In the genomic region with DNA sequence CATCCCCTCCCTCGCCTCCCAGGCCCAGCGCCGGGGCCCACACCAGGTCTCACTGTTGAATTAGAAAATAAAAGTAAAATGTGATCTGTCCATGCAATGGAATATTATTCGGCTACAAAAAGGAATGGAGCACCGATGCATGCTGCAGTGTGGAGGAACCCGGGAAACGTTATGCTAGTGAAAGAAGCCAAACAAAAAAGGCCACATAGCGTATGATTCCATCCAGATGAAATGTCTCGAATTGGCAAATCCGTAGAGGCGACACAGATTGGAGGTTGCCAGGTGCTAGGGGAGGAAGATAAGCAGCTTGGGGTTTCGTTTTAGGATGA, we compare ENCODE assay signal across 10 cellular contexts. TPM values are rescaled to one million over a fixed set of nuclear protein-coding genes. Genes with fewer than 3 reads are reported as not detected.
DNase-seq lines count a peak whose midpoint lies in the region; ATAC-seq, FAIRE-seq and TF ChIP-seq lines count a peak whose summit lies in the region.
"Had no signal": no experiment of that assay in that cellular context is flagged by ENCODE, and none has a peak within 500 bp of the region (broad histone marks: within the 10 kb centered on the region; RNA-seq: fewer than 3 reads in every experiment).

No MANE protein-coding gene starts in this region.

- ATAC-seq in K562 (no peak), upper lobe of left lung (ENCODE audit: low FRiP score in 2 of 2) (no peak)

- H3K9me3 ChIP-seq in K562 (replicated peaks; ENCODE audit: control insufficient read depth, insufficient read depth, low read depth, low read length), result no peaks in the 10 kb centered on the region
- no peaks in the 10 kb centered on the region for H3K9me3 ChIP-seq in upper lobe of left lung

- peaks cover 56% of the 10 kb centered on the region for H3K27me3 Mint-ChIP-seq in activated naive CD4-positive, alpha-beta T cell treated with anti-CD3 and anti-CD28 coated beads, Interleukin-2, amount 10 ng/mL, durations not matched to agents 7 days and 5 days
- H3K27me3 Mint-ChIP-seq in mesothelial cell of epicardium (ENCODE audit: low read depth), result no peaks in the 10 kb centered on the region

- H3K4me3 ChIP-seq in K562 (no peak overlapping the region), upper lobe of left lung (peak overlapping the region in 3 of 4 donors; percentile 60 to 70 (median 67))

- DNase-seq in activated naive CD4-positive, alpha-beta T cell treated with anti-CD3 and anti-CD28 coated beads, Interleukin-2, amount 10 ng/mL, durations not matched to agents 7 days and 5 days, result no peak
- no peak for DNase-seq in activated naive CD4-positive, alpha-beta T cell treated with Interleukin-2 at 50 U/mL for 16 hours
- DNase-seq in K562 (ENCODE audit: extremely low read depth in 1 of 4, low spot score in 3 of 4) (no peak), mesothelial cell of epicardium (ENCODE audit: low spot score in 2 of 2, unreplicated experiment in 2 of 2) (no peak), upper lobe of left lung (peak in 1 of 2 donors; percentile 61), NCI-H2081 treated with DMSO at 0.1 percent for 48 hours (lab: John Stamatoyannopoulos, UW) (no peak), NCI-H446 (lab: John Stamatoyannopoulos, UW) (no peak), cerebellar nuclear complex (lab: John Stamatoyannopoulos, UW) (no peak)
- DNase-seq: DMS 273 treated with DMSO at 0.1 percent for 48 hours had no signal

- H3K27ac ChIP-seq in K562 (ENCODE audit: extremely low read depth, low read depth, low read length) (no peak overlapping the region), upper lobe of left lung (peak overlapping the region; percentile 78 to 91 (median 89))

- H3K9ac ChIP-seq in K562 (ENCODE audit: insufficient read depth in 1 of 2, low read depth in 2 of 2, low read length in 2 of 2), result peak overlapping the region in 1 of 2 experiments; percentile 88; a peak in 1 of 4 replicates

- TF ChIP-seq RAD21 in K562 (CRISPR knock-in tag; conservative IDR thresholded peaks at IDR 0.05 in 1 of 2, IDR thresholded peaks at IDR 0.05 in 1 of 2), result no peak

- H3K9me3 Mint-ChIP-seq in activated naive CD4-positive, alpha-beta T cell treated with anti-CD3 and anti-CD28 coated beads, Interleukin-2, amount 10 ng/mL, durations not matched to agents 7 days and 5 days, result no peaks in the 10 kb centered on the region
- H3K9me3 Mint-ChIP-seq in mesothelial cell of epicardium, result no peaks in the 10 kb centered on the region

- peaks cover 35% of the 10 kb centered on the region for H3K4me1 Mint-ChIP-seq in activated naive CD4-positive, alpha-beta T cell treated with anti-CD3 and anti-CD28 coated beads, Interleukin-2, amount 10 ng/mL, durations not matched to agents 7 days and 5 days
- peaks cover 30% of the 10 kb centered on the region for H3K4me1 Mint-ChIP-seq in mesothelial cell of epicardium

- no peaks in the 10 kb centered on the region for H3K9me1 ChIP-seq in K562 (ENCODE audit: control insufficient read depth, insufficient read depth, low read length)

- 64% methylated on average over 12 of the region's 12 CpGs for WGBS in K562 (ENCODE audit: insufficient coverage, low coverage, missing lambda C conversion rate)
- WGBS in upper lobe of left lung, 2 donors, result 90 to 93% methylated on average over 12 of the region's 12 CpGs

- H4K20me1 ChIP-seq in K562 (replicated peaks; ENCODE audit: control insufficient read depth, insufficient read depth, low read length), result no peaks in the 10 kb centered on the region

- POLR2A ChIA-PET in K562 (lab: Yijun Ruan, JAX), result interaction anchor here (0.6 kb wide), 2 partner anchors 11 to 29 kb away, joined by 3 read pairs; no protein-coding TSS in a partner anchor

- CTCF ChIA-PET in activated naive CD4-positive, alpha-beta T cell treated with anti-CD3 and anti-CD28 coated beads, Interleukin-2, amount 10 ng/mL, durations not matched to agents 7 days and 5 days (lab: Charles Lee), result no interaction called here
- CTCF ChIA-PET in K562 (lab: Yijun Ruan, JAX; ENCODE audit: low intra/inter-chr PET ratio), result no interaction called here

- H3K4me2 ChIP-seq in K562 (ENCODE audit: insufficient read depth, low read length), result peak overlapping the region; percentile 72; the same call in 1 of the 2 replicates

- FAIRE-seq in K562 (lab: Jason Lieb, UNC), result no peak
- FAIRE-seq: TTC549 had no signal

- H3K36me3 Mint-ChIP-seq in activated naive CD4-positive, alpha-beta T cell treated with anti-CD3 and anti-CD28 coated beads, Interleukin-2, amount 10 ng/mL, durations not matched to agents 7 days and 5 days, result peaks cover 12% of the 10 kb centered on the region
- peaks cover 7% of the 10 kb centered on the region for H3K36me3 Mint-ChIP-seq in mesothelial cell of epicardium

- H3K36me3 ChIP-seq in K562 (ENCODE audit: control insufficient read depth, insufficient read depth, low read length) (no peaks in the 10 kb centered on the region), upper lobe of left lung (no peaks in the 10 kb centered on the region)

- peaks cover 0 to 23% of the 10 kb centered on the region in 2 experiments; a peak in 3 of 5 replicates for H3K4me1 ChIP-seq in K562 (replicated peaks in 1 of 2; ENCODE audit: control insufficient read depth in 2 of 2, insufficient read depth in 2 of 2, low read length in 2 of 2)
- H3K4me1 ChIP-seq in upper lobe of left lung, result peaks cover 27 to 41% (median 36%) of the 10 kb centered on the region in 4 donors

- TF ChIP-seq POLR2A in K562 (conservative IDR thresholded peaks at IDR 0.05) (no peak), upper lobe of left lung (IDR thresholded peaks at IDR 0.05) (no peak)

- H3K27ac Mint-ChIP-seq in activated naive CD4-positive, alpha-beta T cell treated with anti-CD3 and anti-CD28 coated beads, Interleukin-2, amount 10 ng/mL, durations not matched to agents 7 days and 5 days, result no peak overlapping the region
- peak overlapping the region; percentile 52 for H3K27ac Mint-ChIP-seq in mesothelial cell of epicardium

- TF ChIP-seq EP300 in K562 (IDR thresholded peaks at IDR 0.05; ENCODE audit: low read length) (no peak), upper lobe of left lung (IDR thresholded peaks at IDR 0.05) (no peak)

- peak overlapping the region; percentile 92; the same call in 1 of the 2 replicates for H2AFZ ChIP-seq in K562 (ENCODE audit: low read depth, low read length)

- peak overlapping the region; percentile 73 for H3K4me3 Mint-ChIP-seq in activated naive CD4-positive, alpha-beta T cell treated with anti-CD3 and anti-CD28 coated beads, Interleukin-2, amount 10 ng/mL, durations not matched to agents 7 days and 5 days
- peak overlapping the region; percentile 66 for H3K4me3 Mint-ChIP-seq in mesothelial cell of epicardium

- TF ChIP-seq CTCF in K562 (IDR thresholded peaks at IDR 0.05 in 2 of 3, conservative IDR thresholded peaks at IDR 0.05 in 1 of 3; ENCODE audit: insufficient read depth in 2 of 3, low read depth in 1 of 3, low read length in 3 of 3), result no peak
- no peak for TF ChIP-seq CTCF in mesothelial cell of epicardium (IDR thresholded peaks at IDR 0.05; ENCODE audit: unreplicated experiment)
- no peak for TF ChIP-seq CTCF in upper lobe of left lung (IDR thresholded peaks at IDR 0.05)

- BruUV-seq in K562 (replicated peaks; lab: Mats Ljungman, UMichigan), result no TSS peak

- in situ Hi-C loops in K562 (cut with MboI), result no loop called here

- intact Hi-C loops in K562 (cut with micrococcal nuclease), result no loop called here

- peaks cover 32 to 53% of the 10 kb centered on the region in 2 experiments; a peak in 4 of 5 replicates for H3K27me3 ChIP-seq in K562 (ENCODE audit: control insufficient read depth in 2 of 2, insufficient read depth in 2 of 2, low read length in 2 of 2)
- H3K27me3 ChIP-seq in upper lobe of left lung, result no peaks in the 10 kb centered on the region

- H3K79me2 ChIP-seq in K562 (ENCODE audit: control insufficient read depth, insufficient read depth, low read length), result no peaks in the 10 kb centered on the region

TF ChIP-seq in K562, 482 proteins besides CTCF, POLR2A, EP300 and RAD21 (continues in another document):
- no peak for TF ChIP-seq ZNF140 (CRISPR knock-in tag; IDR thresholded peaks at IDR 0.05)
- TF ChIP-seq SMAD3 (CRISPR knock-in tag; conservative IDR thresholded peaks at IDR 0.05), result no peak
- TF ChIP-seq, protein P1, sequence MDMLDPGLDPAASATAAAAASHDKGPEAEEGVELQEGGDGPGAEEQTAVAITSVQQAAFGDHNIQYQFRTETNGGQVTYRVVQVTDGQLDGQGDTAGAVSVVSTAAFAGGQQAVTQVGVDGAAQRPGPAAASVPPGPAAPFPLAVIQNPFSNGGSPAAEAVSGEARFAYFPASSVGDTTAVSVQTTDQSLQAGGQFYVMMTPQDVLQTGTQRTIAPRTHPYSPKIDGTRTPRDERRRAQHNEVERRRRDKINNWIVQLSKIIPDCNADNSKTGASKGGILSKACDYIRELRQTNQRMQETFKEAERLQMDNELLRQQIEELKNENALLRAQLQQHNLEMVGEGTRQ (CRISPR knock-in tag; IDR thresholded peaks at IDR 0.05), result no peak

RNA-seq across cellular contexts. Expression of a gene that starts 1.0 kb away (rescaled TPM):
- total RNA-seq in K562 (2011; cell fraction: chromatin; rRNA removed; ENCODE audit: low replicate concordance), result 2.0 and 2.3 TPM in 2 replicates
- total RNA-seq in K562 (2011; cell fraction: nucleolus; rRNA removed), result 1.4 and 1.5 TPM in 2 replicates
- total RNA-seq in K562 (2011; cell fraction: nucleoplasm; rRNA removed), result 1.1 and 1.2 TPM in 2 replicates
- 0.05 and 0.61 TPM in 2 replicates for total RNA-seq in K562 (2014; rRNA removed)
- 0.18 and 0.19 TPM in 2 replicates for total RNA-seq in K562 (2014; rRNA removed; fragmentation: Illumina TruSeq; extraction: Trizol)
- total RNA-seq in K562 (2015; rRNA removed; fragmentation: Illumina TruSeq; extraction: Trizol), result 0.29 and 0.41 TPM in 2 replicates
- 0.27 and 0.31 TPM in 2 replicates for total RNA-seq in K562 (2021)
- 0.17 and 0.49 TPM in 2 replicates for polyA plus RNA-seq in K562 (2011; rRNA removed)
- 0.54 and 0.68 TPM in 2 replicates for polyA plus RNA-seq in K562 (2011; cell fraction: cytosol; rRNA removed)
- 1.1 and 1.6 TPM in 2 replicates for polyA plus RNA-seq in K562 (2011; cell fraction: nucleus; rRNA removed)
- polyA plus RNA-seq in K562 (2012), result 0.27 and 0.40 TPM in 2 replicates
- polyA plus RNA-seq in K562 (2014; fragmentation: Illumina TruSeq; extraction: Trizol), result 0.15 and 0.24 TPM in 2 replicates
- under 1 TPM; 0.03 to 0.13 TPM for polyA plus RNA-seq in K562 (2014; fragmentation: Nextera tagmentation; extraction: Ambion mirVana)
- 0.09 TPM in 2 replicates for polyA plus RNA-seq in K562 (2014; rRNA removed)
- 1.1 and 1.2 TPM in 2 replicates for polyA minus RNA-seq in K562 (2011; rRNA and poly(A)+ RNA removed)
- 1.2 and 1.5 TPM in 2 replicates for polyA minus RNA-seq in K562 (2011; cell fraction: cytosol; rRNA and poly(A)+ RNA removed)
- 1.2 and 1.9 TPM in 2 replicates for polyA minus RNA-seq in K562 (2011; cell fraction: nucleus; rRNA and poly(A)+ RNA removed)
- total RNA-seq in mesothelial cell of epicardium, result 10.4 to 13.8 TPM (median 13.1 TPM) in 3 replicates
- total RNA-seq in upper lobe of left lung, result 10 to 100 TPM; 46.0 to 80.7 (median 68.4) TPM
